11 cellular contexts compared by ENCODE assay signal in the genomic region with DNA sequence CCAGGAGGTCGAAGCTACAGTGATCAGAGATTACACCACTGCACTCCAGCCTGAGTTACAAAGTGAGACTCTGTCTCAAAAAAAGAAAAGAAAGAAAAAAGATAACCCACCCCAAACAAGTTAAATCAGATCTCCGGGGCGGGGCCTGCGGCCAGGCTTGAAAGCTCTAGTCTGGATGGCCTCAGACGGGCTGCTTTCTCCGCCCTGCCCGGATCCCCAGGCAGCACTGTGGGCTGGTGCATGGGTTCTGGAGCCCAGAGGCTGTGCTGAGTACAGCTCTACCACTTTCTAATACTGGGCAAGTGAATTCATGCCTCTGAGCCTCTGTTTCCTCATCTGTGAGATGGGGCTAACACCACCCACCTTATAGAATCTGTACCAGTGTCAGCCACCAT.
DNase-seq lines count a peak whose midpoint lies in the region; ATAC-seq and TF ChIP-seq lines count a peak whose summit lies in the region.
"Had no signal": no experiment of that assay in that cellular context is flagged by ENCODE, and none has a peak within 500 bp of the region (broad histone marks: within the 10 kb centered on the region; RNA-seq: fewer than 3 reads in every experiment).

No MANE protein-coding gene starts in this region.

- ATAC-seq in WTC11 (no peak), HG03521 (IDR thresholded peaks at IDR 0.05; ENCODE audit: unreplicated experiment) (no peak)
- ATAC-seq: activated CD8-positive, alpha-beta T cell treated with anti-CD3 and anti-CD28 coated beads for 36 hours had no signal

- no peaks in the 10 kb centered on the region for H3K27me3 Mint-ChIP-seq in WTC11 (ENCODE audit: low read depth)
- H3K27me3 Mint-ChIP-seq: activated CD8-positive, alpha-beta T cell treated with anti-CD3 and anti-CD28 coated beads for 36 hours had no signal

- H3K9me3 ChIP-seq in GM23248 (ENCODE audit: low read depth), result no peaks in the 10 kb centered on the region
- H3K9me3 ChIP-seq in right atrium auricular region, result no peaks in the 10 kb centered on the region
- no peaks in the 10 kb centered on the region for H3K9me3 ChIP-seq in stomach

- H3K9me2 ChIP-seq in GM23248 (ENCODE audit: insufficient read depth), result no peaks in the 10 kb centered on the region

- in situ Hi-C loops in GM23248 (cut with MboI), result no loop called here

- H3K4me1 Mint-ChIP-seq in WTC11, result peaks cover 32% of the 10 kb centered on the region

- H3K9me3 Mint-ChIP-seq in WTC11, result no peaks in the 10 kb centered on the region
- H3K9me3 Mint-ChIP-seq: activated CD8-positive, alpha-beta T cell treated with anti-CD3 and anti-CD28 coated beads for 36 hours had no signal

- peaks cover 62% of the 10 kb centered on the region for H3F3A ChIP-seq in GM23248 (ENCODE audit: insufficient read depth)

- peaks cover 69% of the 10 kb centered on the region for H3K4me1 ChIP-seq in GM23248 (ENCODE audit: insufficient read depth)
- peaks cover 3 to 100% of the 10 kb centered on the region in 2 donors for H3K4me1 ChIP-seq in right atrium auricular region
- H3K4me1 ChIP-seq in stomach, result peaks cover 89 to 100% (median 99%) of the 10 kb centered on the region in 4 donors

- H3K9ac ChIP-seq in GM23248, result peak overlapping the region; percentile 85

- H4K20me1 ChIP-seq in GM23248 (ENCODE audit: insufficient read depth), result no peaks in the 10 kb centered on the region

- intact Hi-C loops in stomach (cut with DNase I; ENCODE audit: low total_unique reads), result no loop called here

- CTCF ChIA-PET in WTC11 (lab: Charles Lee), result interaction anchor here (3.3 kb wide), 1 partner anchor 43 kb away, joined by 15 read pairs; no protein-coding TSS in a partner anchor

- peaks cover 48% of the 10 kb centered on the region for H3K79me2 ChIP-seq in GM23248 (ENCODE audit: insufficient read depth)

- TF ChIP-seq POLR2A in stomach (IDR thresholded peaks at IDR 0.05), result no peak

- no peaks in the 10 kb centered on the region for H3K36me3 ChIP-seq in GM23248 (ENCODE audit: low read depth)
- H3K36me3 ChIP-seq in right atrium auricular region, result no peaks in the 10 kb centered on the region
- H3K36me3 ChIP-seq in stomach, result peaks cover 0 to 19% (median 1%) of the 10 kb centered on the region in 4 donors

- H3K27ac Mint-ChIP-seq in WTC11, result peak overlapping the region; percentile 72; the same call in 1 of the 2 replicates
- H3K27ac Mint-ChIP-seq: activated CD8-positive, alpha-beta T cell treated with anti-CD3 and anti-CD28 coated beads for 36 hours had no signal

- H3K27me3 ChIP-seq in GM23248 (replicated peaks; ENCODE audit: insufficient read depth), result no peaks in the 10 kb centered on the region
- no peaks in the 10 kb centered on the region for H3K27me3 ChIP-seq in right atrium auricular region
- no peaks in the 10 kb centered on the region for H3K27me3 ChIP-seq in stomach

- H2AFZ ChIP-seq in GM23248, result no peak overlapping the region

- POLR2A ChIA-PET in WTC11 (lab: Charles Lee), result no interaction called here

- 10 to 16% methylated on average over 7 of the region's 7 CpGs for WGBS in GM23248 (ENCODE audit: low coverage in 1 of 2, low lambda C conversion rate in 2 of 2, missing lambda C conversion rate in 2 of 2), 2 experiments
- WGBS in stomach, 5 donors, result 55 to 76% (median 58%) methylated on average over 7 of the region's 7 CpGs

- H3K27ac ChIP-seq in GM23248 (peak overlapping the region; percentile 99), right atrium auricular region (peak overlapping the region; percentile 93 to 98), stomach (peak overlapping the region in 4 of 5 donors; percentile 86 to 91 (median 88))

- DNase-seq in GM23248 (peak; percentile 79), WTC11 (ENCODE audit: low spot score) (no peak), right atrium auricular region (ENCODE audit: low spot score) (no peak), stomach (no peak), cerebellar nuclear complex (lab: John Stamatoyannopoulos, UW) (no peak)
- DNase-seq in stimulated activated CD4-positive, alpha-beta T cell treated with anti-CD3 and anti-CD28 coated beads, Interleukin-2, amount 100 ng/mL, for 48 hours, result no peak
- no peak for DNase-seq in effector CD8-positive, alpha-beta T cell (lab: John Stamatoyannopoulos, UW)
- DNase-seq: activated CD8-positive, alpha-beta T cell treated with anti-CD3 and anti-CD28 coated beads for 36 hours; glutamatergic neuron; SIG-M5 had no signal

- H3K4me2 ChIP-seq in GM23248 (ENCODE audit: unreplicated experiment), result peak overlapping the region; percentile 66

- H3K36me3 Mint-ChIP-seq in WTC11, result no peaks in the 10 kb centered on the region

- TF ChIP-seq CTCF in WTC11 (IDR thresholded peaks at IDR 0.05) (no peak), right atrium auricular region (IDR thresholded peaks at IDR 0.05) (no peak), stomach (IDR thresholded peaks at IDR 0.05) (no peak)

- no peak overlapping the region for H3K4me3 Mint-ChIP-seq in WTC11
- H3K4me3 Mint-ChIP-seq: activated CD8-positive, alpha-beta T cell treated with anti-CD3 and anti-CD28 coated beads for 36 hours had no signal

- H3K4me3 ChIP-seq in GM23248 (peak overlapping the region; percentile 14), right atrium auricular region (no peak overlapping the region), stomach (no peak overlapping the region)

- no peak for TF ChIP-seq EP300 in stomach (IDR thresholded peaks at IDR 0.05)

TF ChIP-seq in WTC11, 78 proteins besides CTCF, POLR2A, EP300 and RAD21:
- TF ChIP-seq OVOL2 (CRISPR knock-in tag; IDR thresholded peaks at IDR 0.05; ENCODE audit: borderline replicate concordance) (no peak), ZNF138 (CRISPR knock-in tag; conservative IDR thresholded peaks at IDR 0.05) (no peak), NR1H2 (CRISPR knock-in tag; IDR thresholded peaks at IDR 0.05) (no peak), ETV6 (CRISPR knock-in tag; IDR thresholded peaks at IDR 0.05) (no peak), MXD4 (CRISPR knock-in tag; IDR thresholded peaks at IDR 0.05; ENCODE audit: borderline replicate concordance) (no peak), FOXK1 (CRISPR knock-in tag; IDR thresholded peaks at IDR 0.05) (no peak), KAT7 (CRISPR knock-in tag; IDR thresholded peaks at IDR 0.05; ENCODE audit: borderline replicate concordance) (no peak), GRHL2 (CRISPR knock-in tag; IDR thresholded peaks at IDR 0.05; ENCODE audit: insufficient replicate concordance, severe bottlenecking) (no peak), HMGA2 (CRISPR knock-in tag; IDR thresholded peaks at IDR 0.05) (no peak), ESRRA (CRISPR knock-in tag; IDR thresholded peaks at IDR 0.05; ENCODE audit: borderline replicate concordance) (no peak), NR2C2 (CRISPR knock-in tag; IDR thresholded peaks at IDR 0.05) (no peak), SP1 (CRISPR knock-in tag; conservative IDR thresholded peaks at IDR 0.05) (no peak), GTF2I (CRISPR knock-in tag; conservative IDR thresholded peaks at IDR 0.05) (no peak), NR3C1 (CRISPR knock-in tag; conservative IDR thresholded peaks at IDR 0.05; ENCODE audit: low read depth) (no peak)
- TF ChIP-seq, protein P1, sequence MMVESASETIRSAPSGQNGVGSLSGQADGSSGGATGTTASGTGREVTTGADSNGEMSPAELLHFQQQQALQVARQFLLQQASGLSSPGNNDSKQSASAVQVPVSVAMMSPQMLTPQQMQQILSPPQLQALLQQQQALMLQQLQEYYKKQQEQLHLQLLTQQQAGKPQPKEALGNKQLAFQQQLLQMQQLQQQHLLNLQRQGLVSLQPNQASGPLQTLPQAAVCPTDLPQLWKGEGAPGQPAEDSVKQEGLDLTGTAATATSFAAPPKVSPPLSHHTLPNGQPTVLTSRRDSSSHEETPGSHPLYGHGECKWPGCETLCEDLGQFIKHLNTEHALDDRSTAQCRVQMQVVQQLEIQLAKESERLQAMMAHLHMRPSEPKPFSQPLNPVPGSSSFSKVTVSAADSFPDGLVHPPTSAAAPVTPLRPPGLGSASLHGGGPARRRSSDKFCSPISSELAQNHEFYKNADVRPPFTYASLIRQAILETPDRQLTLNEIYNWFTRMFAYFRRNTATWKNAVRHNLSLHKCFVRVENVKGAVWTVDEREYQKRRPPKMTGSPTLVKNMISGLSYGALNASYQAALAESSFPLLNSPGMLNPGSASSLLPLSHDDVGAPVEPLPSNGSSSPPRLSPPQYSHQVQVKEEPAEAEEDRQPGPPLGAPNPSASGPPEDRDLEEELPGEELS (CRISPR knock-in tag; IDR thresholded peaks at IDR 0.05), result no peak
- TF ChIP-seq, protein P2, sequence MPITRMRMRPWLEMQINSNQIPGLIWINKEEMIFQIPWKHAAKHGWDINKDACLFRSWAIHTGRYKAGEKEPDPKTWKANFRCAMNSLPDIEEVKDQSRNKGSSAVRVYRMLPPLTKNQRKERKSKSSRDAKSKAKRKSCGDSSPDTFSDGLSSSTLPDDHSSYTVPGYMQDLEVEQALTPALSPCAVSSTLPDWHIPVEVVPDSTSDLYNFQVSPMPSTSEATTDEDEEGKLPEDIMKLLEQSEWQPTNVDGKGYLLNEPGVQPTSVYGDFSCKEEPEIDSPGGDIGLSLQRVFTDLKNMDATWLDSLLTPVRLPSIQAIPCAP (CRISPR knock-in tag; IDR thresholded peaks at IDR 0.05), result no peak
TF ChIP-seq in WTC11: peak in this region for 0.
